Comparison of ENCODE assay signal across 9 cellular contexts in genomic region chr3:132974086-132974485, GRCh38.
"Had no signal": no experiment of that assay in that cellular context is flagged by ENCODE, and none has a peak within 500 bp of the region (broad histone marks: within the 10 kb centered on the region; RNA-seq: fewer than 3 reads in every experiment).

No MANE protein-coding gene starts in this region.

- H3K27ac Mint-ChIP-seq: HFFc6 had no signal

- H3K4me1 ChIP-seq: HAP-1 had no signal

- H3K4me3 ChIP-seq: HAP-1 had no signal

- H3K9me3 ChIP-seq: HAP-1 had no signal

- DNase-seq: GOT3, H7, HFFc6, KBM-7 had no signal

- H3K36me3 ChIP-seq: HAP-1 had no signal

- H3K36me3 Mint-ChIP-seq: IgD-negative memory B cell had no signal

- ATAC-seq: HCT116, HepG2 had no signal

- H3K4me1 Mint-ChIP-seq: IgD-negative memory B cell had no signal

- H3K4me3 Mint-ChIP-seq: HFFc6, IgD-negative memory B cell had no signal

- H3K27ac ChIP-seq: HL-60 had no signal
